ENCODE assay signal across 1 cellular context in the genomic region with DNA sequence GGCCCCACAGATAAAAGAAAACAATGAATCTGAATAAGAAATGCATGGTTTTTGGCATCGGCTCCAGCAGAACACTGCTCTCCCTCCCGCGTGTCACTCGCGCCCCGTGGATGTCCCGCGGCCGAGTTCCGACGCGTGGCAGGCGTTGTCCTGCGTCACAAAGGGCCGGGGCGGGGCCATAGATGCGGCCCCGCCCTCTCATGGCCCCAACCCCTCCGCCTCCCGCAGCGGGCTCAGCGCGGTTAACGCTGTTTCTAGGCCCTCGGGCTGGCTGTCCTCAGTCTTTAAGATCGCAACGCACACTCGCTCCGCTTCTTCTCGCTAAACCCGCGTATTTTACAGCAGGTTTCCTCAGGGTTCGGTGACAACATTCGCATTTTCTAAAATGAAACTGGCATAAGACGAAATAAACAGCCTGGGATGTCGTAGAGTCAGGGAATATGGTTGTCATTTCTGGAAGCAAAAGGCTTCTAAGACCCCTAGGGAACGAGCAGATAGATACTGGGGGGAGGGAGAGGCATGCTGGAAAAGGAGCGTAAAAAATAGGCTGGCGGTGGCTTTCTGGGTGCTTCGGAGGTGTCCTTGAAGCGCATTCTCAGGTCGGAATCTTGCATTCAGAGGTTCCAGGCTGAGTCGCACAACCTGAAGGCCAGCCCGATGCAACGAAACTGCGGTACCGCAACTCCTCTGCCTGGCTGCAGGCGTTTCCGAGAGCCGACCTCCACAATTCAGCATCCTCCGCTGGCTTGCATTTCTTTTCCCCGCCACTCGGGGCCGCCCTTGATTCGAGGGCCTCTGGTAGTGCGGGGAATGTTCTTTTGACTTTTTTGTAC.
TF ChIP-seq lines count a peak whose summit lies in the region.

A gene with protein sequence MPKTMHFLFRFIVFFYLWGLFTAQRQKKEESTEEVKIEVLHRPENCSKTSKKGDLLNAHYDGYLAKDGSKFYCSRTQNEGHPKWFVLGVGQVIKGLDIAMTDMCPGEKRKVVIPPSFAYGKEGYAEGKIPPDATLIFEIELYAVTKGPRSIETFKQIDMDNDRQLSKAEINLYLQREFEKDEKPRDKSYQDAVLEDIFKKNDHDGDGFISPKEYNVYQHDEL (minus strand): TSS at position 159 of the 833 bp plus-strand sequence. CDS start 101 bp downstream, at position 58.

TF ChIP-seq in HepG2, 621 proteins besides CTCF, POLR2A, EP300 and RAD21 (continued from another document and continues in another):
- TF ChIP-seq, protein P1, sequence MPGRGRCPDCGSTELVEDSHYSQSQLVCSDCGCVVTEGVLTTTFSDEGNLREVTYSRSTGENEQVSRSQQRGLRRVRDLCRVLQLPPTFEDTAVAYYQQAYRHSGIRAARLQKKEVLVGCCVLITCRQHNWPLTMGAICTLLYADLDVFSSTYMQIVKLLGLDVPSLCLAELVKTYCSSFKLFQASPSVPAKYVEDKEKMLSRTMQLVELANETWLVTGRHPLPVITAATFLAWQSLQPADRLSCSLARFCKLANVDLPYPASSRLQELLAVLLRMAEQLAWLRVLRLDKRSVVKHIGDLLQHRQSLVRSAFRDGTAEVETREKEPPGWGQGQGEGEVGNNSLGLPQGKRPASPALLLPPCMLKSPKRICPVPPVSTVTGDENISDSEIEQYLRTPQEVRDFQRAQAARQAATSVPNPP (CRISPR knock-in tag; IDR thresholded peaks at IDR 0.05) = no peak
- TF ChIP-seq NCOR1 (IDR thresholded peaks at IDR 0.05; ENCODE audit: borderline replicate concordance, low read length) = no peak; the same call in 1 of the 2 replicates
- TF ChIP-seq YEATS2 (CRISPR knock-in tag; IDR thresholded peaks at IDR 0.05; ENCODE audit: borderline replicate concordance) = peak; percentile 72
- TF ChIP-seq E2F1 (CRISPR knock-in tag; IDR thresholded peaks at IDR 0.05) = peak; percentile 19; the same call in 1 of the 2 replicates
- no peak for TF ChIP-seq SATB2 (CRISPR knock-in tag; IDR thresholded peaks at IDR 0.05)
- no peak; the same call in 1 of the 2 replicates for TF ChIP-seq JUNB (CRISPR knock-in tag; IDR thresholded peaks at IDR 0.05; ENCODE audit: borderline replicate concordance)
- no peak for TF ChIP-seq FIP1L1 (IDR thresholded peaks at IDR 0.05; ENCODE audit: borderline replicate concordance, insufficient read depth, low read depth, low read length)
- 0 out of 2 replicates have a peak, but pooled peaks have one; percentile 10 for TF ChIP-seq ONECUT2 (CRISPR knock-in tag; IDR thresholded peaks at IDR 0.05)
- peak; percentile 51; the same call in 1 of the 2 replicates for TF ChIP-seq SPEN (CRISPR knock-in tag; IDR thresholded peaks at IDR 0.05; ENCODE audit: low read depth)
- TF ChIP-seq MXI1 (IDR thresholded peaks at IDR 0.05; ENCODE audit: borderline replicate concordance, low read depth, low read length) = peak; percentile 66; the same call in 1 of the 3 replicates
- TF ChIP-seq ZNF512B (CRISPR knock-in tag; IDR thresholded peaks at IDR 0.05; ENCODE audit: borderline replicate concordance) = peak; percentile 41; the same call in 1 of the 2 replicates
- no peak for TF ChIP-seq ZNF296 (CRISPR knock-in tag; conservative IDR thresholded peaks at IDR 0.05)
- no peak for TF ChIP-seq CHCHD3 (CRISPR knock-in tag; IDR thresholded peaks at IDR 0.05)
- TF ChIP-seq MLLT10 (CRISPR knock-in tag; IDR thresholded peaks at IDR 0.05) = no peak
- TF ChIP-seq, protein P2, sequence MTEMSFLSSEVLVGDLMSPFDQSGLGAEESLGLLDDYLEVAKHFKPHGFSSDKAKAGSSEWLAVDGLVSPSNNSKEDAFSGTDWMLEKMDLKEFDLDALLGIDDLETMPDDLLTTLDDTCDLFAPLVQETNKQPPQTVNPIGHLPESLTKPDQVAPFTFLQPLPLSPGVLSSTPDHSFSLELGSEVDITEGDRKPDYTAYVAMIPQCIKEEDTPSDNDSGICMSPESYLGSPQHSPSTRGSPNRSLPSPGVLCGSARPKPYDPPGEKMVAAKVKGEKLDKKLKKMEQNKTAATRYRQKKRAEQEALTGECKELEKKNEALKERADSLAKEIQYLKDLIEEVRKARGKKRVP (CRISPR knock-in tag; IDR thresholded peaks at IDR 0.05) = peak in 1 of 2 experiments; percentile 26; a peak in 1 of 4 replicates
- TF ChIP-seq, protein P3, sequence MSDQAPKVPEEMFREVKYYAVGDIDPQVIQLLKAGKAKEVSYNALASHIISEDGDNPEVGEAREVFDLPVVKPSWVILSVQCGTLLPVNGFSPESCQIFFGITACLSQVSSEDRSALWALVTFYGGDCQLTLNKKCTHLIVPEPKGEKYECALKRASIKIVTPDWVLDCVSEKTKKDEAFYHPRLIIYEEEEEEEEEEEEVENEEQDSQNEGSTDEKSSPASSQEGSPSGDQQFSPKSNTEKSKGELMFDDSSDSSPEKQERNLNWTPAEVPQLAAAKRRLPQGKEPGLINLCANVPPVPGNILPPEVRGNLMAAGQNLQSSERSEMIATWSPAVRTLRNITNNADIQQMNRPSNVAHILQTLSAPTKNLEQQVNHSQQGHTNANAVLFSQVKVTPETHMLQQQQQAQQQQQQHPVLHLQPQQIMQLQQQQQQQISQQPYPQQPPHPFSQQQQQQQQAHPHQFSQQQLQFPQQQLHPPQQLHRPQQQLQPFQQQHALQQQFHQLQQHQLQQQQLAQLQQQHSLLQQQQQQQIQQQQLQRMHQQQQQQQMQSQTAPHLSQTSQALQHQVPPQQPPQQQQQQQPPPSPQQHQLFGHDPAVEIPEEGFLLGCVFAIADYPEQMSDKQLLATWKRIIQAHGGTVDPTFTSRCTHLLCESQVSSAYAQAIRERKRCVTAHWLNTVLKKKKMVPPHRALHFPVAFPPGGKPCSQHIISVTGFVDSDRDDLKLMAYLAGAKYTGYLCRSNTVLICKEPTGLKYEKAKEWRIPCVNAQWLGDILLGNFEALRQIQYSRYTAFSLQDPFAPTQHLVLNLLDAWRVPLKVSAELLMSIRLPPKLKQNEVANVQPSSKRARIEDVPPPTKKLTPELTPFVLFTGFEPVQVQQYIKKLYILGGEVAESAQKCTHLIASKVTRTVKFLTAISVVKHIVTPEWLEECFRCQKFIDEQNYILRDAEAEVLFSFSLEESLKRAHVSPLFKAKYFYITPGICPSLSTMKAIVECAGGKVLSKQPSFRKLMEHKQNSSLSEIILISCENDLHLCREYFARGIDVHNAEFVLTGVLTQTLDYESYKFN (CRISPR knock-in tag; conservative IDR thresholded peaks at IDR 0.05) = peak; percentile 53; the same call in 1 of the 2 replicates
- no peak for TF ChIP-seq NFE2L2 (IDR thresholded peaks at IDR 0.05; ENCODE audit: low read length)
- TF ChIP-seq, protein P4, sequence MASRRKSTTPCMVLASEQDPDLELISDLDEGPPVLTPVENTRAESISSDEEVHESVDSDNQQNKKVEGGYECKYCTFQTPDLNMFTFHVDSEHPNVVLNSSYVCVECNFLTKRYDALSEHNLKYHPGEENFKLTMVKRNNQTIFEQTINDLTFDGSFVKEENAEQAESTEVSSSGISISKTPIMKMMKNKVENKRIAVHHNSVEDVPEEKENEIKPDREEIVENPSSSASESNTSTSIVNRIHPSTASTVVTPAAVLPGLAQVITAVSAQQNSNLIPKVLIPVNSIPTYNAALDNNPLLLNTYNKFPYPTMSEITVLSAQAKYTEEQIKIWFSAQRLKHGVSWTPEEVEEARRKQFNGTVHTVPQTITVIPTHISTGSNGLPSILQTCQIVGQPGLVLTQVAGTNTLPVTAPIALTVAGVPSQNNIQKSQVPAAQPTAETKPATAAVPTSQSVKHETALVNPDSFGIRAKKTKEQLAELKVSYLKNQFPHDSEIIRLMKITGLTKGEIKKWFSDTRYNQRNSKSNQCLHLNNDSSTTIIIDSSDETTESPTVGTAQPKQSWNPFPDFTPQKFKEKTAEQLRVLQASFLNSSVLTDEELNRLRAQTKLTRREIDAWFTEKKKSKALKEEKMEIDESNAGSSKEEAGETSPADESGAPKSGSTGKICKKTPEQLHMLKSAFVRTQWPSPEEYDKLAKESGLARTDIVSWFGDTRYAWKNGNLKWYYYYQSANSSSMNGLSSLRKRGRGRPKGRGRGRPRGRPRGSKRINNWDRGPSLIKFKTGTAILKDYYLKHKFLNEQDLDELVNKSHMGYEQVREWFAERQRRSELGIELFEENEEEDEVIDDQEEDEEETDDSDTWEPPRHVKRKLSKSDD (CRISPR knock-in tag; IDR thresholded peaks at IDR 0.05; ENCODE audit: low read depth) = peak; percentile 53; the same call in 1 of the 2 replicates
- no peak for TF ChIP-seq ZNF569 (CRISPR knock-in tag; IDR thresholded peaks at IDR 0.05; ENCODE audit: borderline replicate concordance)
- TF ChIP-seq ZNF672 (CRISPR knock-in tag; IDR thresholded peaks at IDR 0.05) = no peak
- TF ChIP-seq SOX6 (IDR thresholded peaks at IDR 0.05) = no peak
- peak; percentile 68 for TF ChIP-seq SOX6 (CRISPR knock-in tag; IDR thresholded peaks at IDR 0.05)
- 0 out of 2 replicates have a peak, but pooled peaks have one; percentile 48 for TF ChIP-seq HINFP (CRISPR knock-in tag; IDR thresholded peaks at IDR 0.05; ENCODE audit: low read depth)
- TF ChIP-seq MTF2 (CRISPR knock-in tag; IDR thresholded peaks at IDR 0.05; ENCODE audit: borderline replicate concordance) = no peak
- TF ChIP-seq NR2C2 (CRISPR knock-in tag; IDR thresholded peaks at IDR 0.05; ENCODE audit: borderline replicate concordance) = peak; percentile 38
- peak; percentile 69 for TF ChIP-seq ZNF777 (CRISPR knock-in tag; IDR thresholded peaks at IDR 0.05)
- peak; percentile 98 for TF ChIP-seq PHF8 (CRISPR knock-in tag; IDR thresholded peaks at IDR 0.05)
- TF ChIP-seq, protein P5, sequence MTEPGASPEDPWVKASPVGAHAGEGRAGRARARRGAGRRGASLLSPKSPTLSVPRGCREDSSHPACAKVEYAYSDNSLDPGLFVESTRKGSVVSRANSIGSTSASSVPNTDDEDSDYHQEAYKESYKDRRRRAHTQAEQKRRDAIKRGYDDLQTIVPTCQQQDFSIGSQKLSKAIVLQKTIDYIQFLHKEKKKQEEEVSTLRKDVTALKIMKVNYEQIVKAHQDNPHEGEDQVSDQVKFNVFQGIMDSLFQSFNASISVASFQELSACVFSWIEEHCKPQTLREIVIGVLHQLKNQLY (CRISPR knock-in tag; IDR thresholded peaks at IDR 0.05) = 0 out of 2 replicates have a peak, but pooled peaks have one; percentile 48
- no peak for TF ChIP-seq GTF2F1 (IDR thresholded peaks at IDR 0.05; ENCODE audit: low read length)
- TF ChIP-seq PHF21A (CRISPR knock-in tag; IDR thresholded peaks at IDR 0.05) = no peak
- TF ChIP-seq HDAC2 (CRISPR knock-in tag; IDR thresholded peaks at IDR 0.05) = peak; percentile 85
- TF ChIP-seq MAFK (conservative IDR thresholded peaks at IDR 0.05 in 1 of 2, IDR thresholded peaks at IDR 0.05 in 1 of 2; ENCODE audit: low read length in 2 of 2) = no peak
- no peak for TF ChIP-seq SKIL (CRISPR knock-in tag; IDR thresholded peaks at IDR 0.05; ENCODE audit: borderline replicate concordance)
- TF ChIP-seq TCF12 (IDR thresholded peaks at IDR 0.05) = no peak
- TF ChIP-seq TCF12 (CRISPR knock-in tag; IDR thresholded peaks at IDR 0.05) = no peak
- TF ChIP-seq FOXJ3 (CRISPR knock-in tag; IDR thresholded peaks at IDR 0.05; ENCODE audit: borderline replicate concordance) = peak; percentile 76; the same call in 1 of the 2 replicates
- no peak for TF ChIP-seq ZNF431 (CRISPR knock-in tag; IDR thresholded peaks at IDR 0.05; ENCODE audit: borderline replicate concordance, low read depth)
